In the genomic region with DNA sequence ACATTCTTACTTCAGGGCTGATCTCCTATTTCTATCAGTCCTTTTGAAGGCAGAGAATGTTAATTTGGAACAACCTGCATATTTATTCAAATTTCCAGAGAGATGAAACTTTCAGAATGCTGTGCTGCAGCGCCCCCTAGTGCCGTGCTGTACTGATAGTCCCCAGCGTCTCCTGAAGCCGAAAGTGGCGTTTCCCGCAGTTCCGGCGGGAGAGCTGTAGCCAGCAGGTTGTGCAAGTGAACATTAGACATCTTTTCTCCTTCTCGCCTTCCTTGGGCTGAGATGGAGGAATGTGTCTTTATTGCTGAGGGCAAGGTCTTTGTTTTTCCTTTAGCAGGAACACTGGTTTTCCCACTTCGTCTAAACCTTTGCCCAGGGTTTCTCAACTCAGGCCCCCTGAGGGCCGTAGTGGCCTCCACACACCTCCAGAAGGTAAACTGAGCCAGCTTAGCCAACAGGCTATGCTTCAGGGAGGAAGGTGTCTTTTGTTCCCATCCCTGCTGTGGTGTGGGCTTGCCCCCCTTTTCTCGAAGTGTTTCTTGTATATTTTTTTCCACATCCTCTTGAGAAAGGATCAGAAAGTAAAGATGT, we compare ENCODE assay signal across 8 cellular contexts. TPM values are rescaled to one million over a fixed set of nuclear protein-coding genes. Genes with fewer than 3 reads are reported as not detected.
DNase-seq lines count a peak whose midpoint lies in the region; ATAC-seq, FAIRE-seq and TF ChIP-seq lines count a peak whose summit lies in the region.

No MANE protein-coding gene starts in this region.

- peaks cover 8% of the 10 kb centered on the region for H3K79me1 ChIP-seq in mesendoderm (ENCODE audit: low read length)

- TF ChIP-seq CTCF in endodermal cell (conservative IDR thresholded peaks at IDR 0.05), result peak; percentile 100

- H3K4me3 ChIP-seq in endodermal cell (ENCODE audit: low read length) (peak overlapping the region; percentile 8), mesendoderm (ENCODE audit: low read length) (no peak overlapping the region)

- H3K36me3 ChIP-seq in endodermal cell (ENCODE audit: control insufficient read depth, insufficient read depth, low read length) (peaks cover 12% of the 10 kb centered on the region), mesendoderm (ENCODE audit: control insufficient read depth, insufficient read depth, low read length) (no peaks in the 10 kb centered on the region)

- H2BK120ac ChIP-seq in mesendoderm (ENCODE audit: low read depth, low read length), result no peak overlapping the region

- peak overlapping the region; percentile 17 for H3K9ac ChIP-seq in endodermal cell (ENCODE audit: extremely low read depth, low read length, poor library complexity, severe bottlenecking)
- peak overlapping the region; percentile 2 for H3K9ac ChIP-seq in mesendoderm (ENCODE audit: low read length)

- no peaks in the 10 kb centered on the region for H3K9me3 Mint-ChIP-seq in activated CD8-positive, alpha-beta memory T cell treated with anti-CD3 and anti-CD28 coated beads, Interleukin-2, amount 10 ng/mL, durations not matched to agents 7 days and 5 days (ENCODE audit: low read depth)
- no peaks in the 10 kb centered on the region for H3K9me3 Mint-ChIP-seq in endodermal cell

- H3K23ac ChIP-seq in mesendoderm (ENCODE audit: low read length), result no peak overlapping the region

- H3K79me2 ChIP-seq in mesendoderm (ENCODE audit: control insufficient read depth, insufficient read depth, low read length), result peaks cover 71% of the 10 kb centered on the region

- H2BK15ac ChIP-seq in mesendoderm (replicated peaks; ENCODE audit: low read depth), result no peak overlapping the region

- peak; percentile 94 for FAIRE-seq in G401.6 (lab: Jason Lieb, UNC)

- H3K27me3 ChIP-seq in endodermal cell (ENCODE audit: control insufficient read depth, insufficient read depth, low read length, poor library complexity, severe bottlenecking) (no peaks in the 10 kb centered on the region), mesendoderm (ENCODE audit: insufficient read depth, low read length, poor library complexity) (no peaks in the 10 kb centered on the region)

- H4K5ac ChIP-seq in mesendoderm (ENCODE audit: low read length), result no peak overlapping the region

- H3K27ac Mint-ChIP-seq in activated CD8-positive, alpha-beta memory T cell treated with anti-CD3 and anti-CD28 coated beads, Interleukin-2, amount 10 ng/mL, durations not matched to agents 7 days and 5 days, result no peak overlapping the region
- H3K27ac Mint-ChIP-seq in endodermal cell, result peak overlapping the region; percentile 90

- peak overlapping the region; percentile 29 for H3K18ac ChIP-seq in mesendoderm (ENCODE audit: low read length)

- H2AK5ac ChIP-seq in mesendoderm (ENCODE audit: low read length), result no peak overlapping the region

- DNase-seq in NOMO-1 treated with DMSO at 0.1 percent for 48 hours (lab: John Stamatoyannopoulos, UW; ENCODE audit: unreplicated experiment) (peak; percentile 81), endodermal cell (peak; percentile 94), mesendoderm (peak; percentile 85)
- DNase-seq in activated CD8-positive, alpha-beta memory T cell treated with anti-CD3 and anti-CD28 coated beads, Interleukin-2, amount 10 ng/mL, durations not matched to agents 7 days and 5 days, result peak; percentile 86
- peak; percentile 40 for DNase-seq in stimulated activated CD8-positive, alpha-beta memory T cell treated with anti-CD3 and anti-CD28 coated beads, Interleukin-12 subunit alpha, Interleukin-12 subunit beta, amount 100 ng/mL, for 24 hours (ENCODE audit: extremely low read depth)

- H3K4me1 ChIP-seq in endodermal cell (ENCODE audit: control insufficient read depth, insufficient read depth, low read length) (peaks cover 13% of the 10 kb centered on the region), mesendoderm (ENCODE audit: control insufficient read depth, low read depth, low read length) (peaks cover 20% of the 10 kb centered on the region)

- H3K4me2 ChIP-seq in mesendoderm (ENCODE audit: low read length), result peak overlapping the region; percentile 10

- H3K4me1 Mint-ChIP-seq in activated CD8-positive, alpha-beta memory T cell treated with anti-CD3 and anti-CD28 coated beads, Interleukin-2, amount 10 ng/mL, durations not matched to agents 7 days and 5 days, result peaks cover 72% of the 10 kb centered on the region
- H3K4me1 Mint-ChIP-seq in endodermal cell, result peaks cover 62% of the 10 kb centered on the region

- CTCF ChIA-PET in activated CD8-positive, alpha-beta memory T cell treated with anti-CD3 and anti-CD28 coated beads, Interleukin-2, amount 10 ng/mL, durations not matched to agents 7 days and 5 days (lab: Charles Lee), result interaction anchor here (0.6 to 18.9 kb wide), 38 partner anchors 12 to 449 kb away, joined by 3 to 294 read pairs (median 4); a partner anchor contains a TSS

- peak overlapping the region; percentile 52 for H3K4me3 Mint-ChIP-seq in activated CD8-positive, alpha-beta memory T cell treated with anti-CD3 and anti-CD28 coated beads, Interleukin-2, amount 10 ng/mL, durations not matched to agents 7 days and 5 days
- H3K4me3 Mint-ChIP-seq in endodermal cell, result peak overlapping the region; percentile 19

- ATAC-seq in HG03280 (IDR thresholded peaks at IDR 0.05; ENCODE audit: unreplicated experiment) (peak; percentile 36), HG03378 (IDR thresholded peaks at IDR 0.05; ENCODE audit: unreplicated experiment) (no peak)
- peak; percentile 72 for ATAC-seq in activated CD8-positive, alpha-beta memory T cell treated with anti-CD3 and anti-CD28 coated beads, Interleukin-2, amount 10 ng/mL, durations not matched to agents 7 days and 5 days

- 23 to 29% methylated on average over 8 to 12 of the region's 12 CpGs for WGBS in endodermal cell (ENCODE audit: insufficient coverage in 1 of 2, insufficient read length in 1 of 2), 2 experiments
- WGBS in mesendoderm (ENCODE audit: extremely low coverage, insufficient coverage, low lambda C conversion rate), result no CpG with 5 or more reads among the region's 12 CpGs

- H3K9me3 ChIP-seq in endodermal cell (ENCODE audit: control insufficient read depth, low read length), result no peaks in the 10 kb centered on the region

- H3K27me3 Mint-ChIP-seq in activated CD8-positive, alpha-beta memory T cell treated with anti-CD3 and anti-CD28 coated beads, Interleukin-2, amount 10 ng/mL, durations not matched to agents 7 days and 5 days, result no peaks in the 10 kb centered on the region
- H3K27me3 Mint-ChIP-seq in endodermal cell (ENCODE audit: insufficient read depth), result no peaks in the 10 kb centered on the region

- no peak overlapping the region for H4K8ac ChIP-seq in mesendoderm (ENCODE audit: low read depth, low read length)

- H3K36me3 Mint-ChIP-seq in activated CD8-positive, alpha-beta memory T cell treated with anti-CD3 and anti-CD28 coated beads, Interleukin-2, amount 10 ng/mL, durations not matched to agents 7 days and 5 days, result peaks cover 9% of the 10 kb centered on the region
- peaks cover 12% of the 10 kb centered on the region for H3K36me3 Mint-ChIP-seq in endodermal cell (ENCODE audit: low read depth)

- no peak overlapping the region for H2BK5ac ChIP-seq in mesendoderm (ENCODE audit: low read length)

- no peak overlapping the region for H3K4ac ChIP-seq in mesendoderm (ENCODE audit: low read depth, low read length)

- H3K27ac ChIP-seq in endodermal cell (ENCODE audit: low read depth, low read length), result no peak overlapping the region
- H3K27ac ChIP-seq in mesendoderm (ENCODE audit: low read depth, low read length), result peak overlapping the region; percentile 62

- H3K56ac ChIP-seq in mesendoderm (ENCODE audit: low read length), result peak overlapping the region; percentile 68

RNA-seq across cellular contexts. Expression of a gene that starts 26.4 kb away (rescaled TPM):
- 100 to 1,000 TPM in 1 of 2 experiments, 10 to 100 TPM in 1; 90.9 to 117 TPM for total RNA-seq in activated CD8-positive, alpha-beta memory T cell treated with anti-CD3 and anti-CD28 coated beads, Interleukin-2, amount 10 ng/mL, durations not matched to agents 7 days and 5 days
- total RNA-seq in endodermal cell, result 100 to 1,000 TPM; 148 to 149 TPM
- 98.7 TPM for polyA plus RNA-seq in endodermal cell (2013, experiment 1 of 2)
- polyA plus RNA-seq in endodermal cell (2013, experiment 2 of 2), result 86.0 TPM
- 157 TPM for polyA plus RNA-seq in mesendoderm (2013, experiment 1 of 2)
- 159 TPM for polyA plus RNA-seq in mesendoderm (2013, experiment 2 of 2)

Comparison
In these comparisons a context has a peak if more than half of its experiments do, and no peak if none do; other contexts are left out.
1. DNase-seq: peak in every context shown above with its lines; median percentile 94 in endodermal cell; 86 in activated CD8-positive, alpha-beta memory T cell treated with anti-CD3 and anti-CD28 coated beads, Interleukin-2, amount 10 ng/mL, durations not matched to agents 7 days and 5 days; 85 in mesendoderm; 81 in NOMO-1 treated with DMSO at 0.1 percent for 48 hours; 40 in stimulated activated CD8-positive, alpha-beta memory T cell treated with anti-CD3 and anti-CD28 coated beads, Interleukin-12 subunit alpha, Interleukin-12 subunit beta, amount 100 ng/mL, for 24 hours.